Comparison of ENCODE assay signal across 11 cellular contexts in genomic region chr5:154770111-154770510, GRCh38. TPM values are rescaled to one million over a fixed set of nuclear protein-coding genes. Genes with fewer than 3 reads are reported as not detected.
DNase-seq lines count a peak whose midpoint lies in the region; ATAC-seq and TF ChIP-seq lines count a peak whose summit lies in the region.
"Had no signal": no experiment of that assay in that cellular context is flagged by ENCODE, and none has a peak within 500 bp of the region (broad histone marks: within the 10 kb centered on the region; RNA-seq: fewer than 3 reads in every experiment).

No MANE protein-coding gene starts in this region.

- ATAC-seq in heart left ventricle = no peak
- ATAC-seq in T-helper 17 cell = peak; percentile 27
- ATAC-seq in memory B cell (ENCODE audit: low read depth) = peak; percentile 86

- POLR2A ChIA-PET in GM10248 (lab: Yijun Ruan, JAX) = no interaction called here

- H3K27me3 ChIP-seq in right atrium auricular region (no peaks in the 10 kb centered on the region), heart left ventricle (no peaks in the 10 kb centered on the region)

- intact Hi-C loops in heart left ventricle (cut with DNase I) = no loop called here

- H3K4me3 Mint-ChIP-seq in T-helper 17 cell (no peak overlapping the region), memory B cell (peak overlapping the region; percentile 65)

- CTCF ChIA-PET in GM10248 (lab: Yijun Ruan, JAX) = interaction anchor here (1.4 to 1.9 kb wide), 2 partner anchors 8 to 13 kb away, joined by 5 to 6 read pairs; no protein-coding TSS in a partner anchor

- H3K4me1 ChIP-seq in right atrium auricular region (peaks cover 0 to 90% of the 10 kb centered on the region in 2 donors), heart left ventricle (peaks cover 9 to 100% (median 90%) of the 10 kb centered on the region in 12 donors)

- H3K36me3 ChIP-seq in right atrium auricular region (no peaks in the 10 kb centered on the region), heart left ventricle (no peaks in the 10 kb centered on the region)

- no peak for TF ChIP-seq POLR2A in heart left ventricle (IDR thresholded peaks at IDR 0.05)

- H3K4me1 Mint-ChIP-seq in T-helper 17 cell (peaks cover 64% of the 10 kb centered on the region), memory B cell (peaks cover 70% of the 10 kb centered on the region)

- H3K27me3 Mint-ChIP-seq in T-helper 17 cell (no peaks in the 10 kb centered on the region), memory B cell (no peaks in the 10 kb centered on the region)

- H3K27ac ChIP-seq in right atrium auricular region (peak overlapping the region; percentile 55 to 75), heart left ventricle (peak overlapping the region in 5 of 12 donors; percentile 24 to 72 (median 62))

- peak overlapping the region; percentile 95 for H3K27ac Mint-ChIP-seq in T-helper 17 cell
- peak overlapping the region; percentile 79 for H3K27ac Mint-ChIP-seq in memory B cell

- 37 to 56% (median 43%) methylated on average over 2 of the region's 2 CpGs for WGBS in heart left ventricle, 4 donors

- TF ChIP-seq CTCF in right atrium auricular region (IDR thresholded peaks at IDR 0.05) (no peak), heart left ventricle (IDR thresholded peaks at IDR 0.05) (no peak), GM10248 (IDR thresholded peaks at IDR 0.05; ENCODE audit: control extremely low read depth, extremely low read depth, low read depth, missing control alignments) (no peak)

- no peaks in the 10 kb centered on the region for H3K9me3 Mint-ChIP-seq in memory B cell

- DNase-seq in right atrium auricular region (ENCODE audit: low spot score) (no peak), heart left ventricle (no peak), T-helper 17 cell (no peak), memory B cell (ENCODE audit: low spot score in 2 of 2) (no peak), RKO (ENCODE audit: low spot score) (no peak), COLO668 (lab: John Stamatoyannopoulos, UW; ENCODE audit: unreplicated experiment) (no peak), HPDE6-E6E7 (ENCODE audit: extremely low spot score) (no peak), GM10248 (ENCODE audit: extremely low spot score) (no peak)
- DNase-seq: GM23248, NCI-H748 treated with DMSO at 0.1 percent for 48 hours, T-helper 9 cell had no signal

- H3K4me3 ChIP-seq in right atrium auricular region = no peak overlapping the region
- no peak overlapping the region for H3K4me3 ChIP-seq in heart left ventricle
- H3K4me3 ChIP-seq: GM23248 had no signal

- H3K9me3 ChIP-seq in right atrium auricular region (no peaks in the 10 kb centered on the region), heart left ventricle (no peaks in the 10 kb centered on the region), T-helper 17 cell (ENCODE audit: control insufficient read depth, low read length, poor library complexity, severe bottlenecking) (no peaks in the 10 kb centered on the region)

- H3K36me3 Mint-ChIP-seq in T-helper 17 cell (ENCODE audit: low read depth) (peaks cover 4% of the 10 kb centered on the region), memory B cell (peaks cover 2% of the 10 kb centered on the region)

RNA-seq across cellular contexts. Expression of gene LARP1, which starts 14.9 kb away (rescaled TPM):
- total RNA-seq in right atrium auricular region (10 to 100 TPM; 92.4 to 98.1 TPM), heart left ventricle (100 to 1,000 TPM in 8 of 9 donors, 10 to 100 TPM in 1; 91.6 to 189 (median 181) TPM), T-helper 17 cell (100 to 1,000 TPM; 121 to 125 TPM)
- polyA plus RNA-seq in heart left ventricle = 10 to 100 TPM; 36.5 to 89.9 TPM

Comparison
In these comparisons a context has a peak if more than half of its experiments do, and no peak if none do; other contexts are left out.
1. ATAC-seq: peak in T-helper 17 cell (single experiment) and memory B cell (single experiment); none in heart left ventricle (0 of 4).